1 cellular context compared by ENCODE assay signal in genomic region chr3:9846231-9846630, GRCh38.
TF ChIP-seq lines count a peak whose summit lies in the region.

No MANE protein-coding gene starts in this region.

TF ChIP-seq in endothelial cell of umbilical vein, 7 proteins besides CTCF, POLR2A, EP300 and RAD21:
- TF ChIP-seq POLR2AphosphoS5 (IDR thresholded peaks at IDR 0.05; ENCODE audit: insufficient read depth, low read depth, low read length) (no peak), MYC (IDR thresholded peaks at IDR 0.05; ENCODE audit: low read depth, low read length) (no peak), FOS (IDR thresholded peaks at IDR 0.05; ENCODE audit: borderline replicate concordance, insufficient read depth, low read length) (no peak), EZH2 (IDR thresholded peaks at IDR 0.05; ENCODE audit: borderline replicate concordance, low read depth, low read length, severe bottlenecking) (no peak), JUN (IDR thresholded peaks at IDR 0.05; ENCODE audit: borderline replicate concordance, insufficient read depth, insufficient read length, low read depth) (no peak), MAX (IDR thresholded peaks at IDR 0.05; ENCODE audit: insufficient read depth, insufficient read length) (no peak), GATA2 (IDR thresholded peaks at IDR 0.05; ENCODE audit: insufficient read depth, insufficient read length, low read depth, low read length) (no peak)
